Comparison of ENCODE assay signal across 20 cellular contexts in the genomic region with DNA sequence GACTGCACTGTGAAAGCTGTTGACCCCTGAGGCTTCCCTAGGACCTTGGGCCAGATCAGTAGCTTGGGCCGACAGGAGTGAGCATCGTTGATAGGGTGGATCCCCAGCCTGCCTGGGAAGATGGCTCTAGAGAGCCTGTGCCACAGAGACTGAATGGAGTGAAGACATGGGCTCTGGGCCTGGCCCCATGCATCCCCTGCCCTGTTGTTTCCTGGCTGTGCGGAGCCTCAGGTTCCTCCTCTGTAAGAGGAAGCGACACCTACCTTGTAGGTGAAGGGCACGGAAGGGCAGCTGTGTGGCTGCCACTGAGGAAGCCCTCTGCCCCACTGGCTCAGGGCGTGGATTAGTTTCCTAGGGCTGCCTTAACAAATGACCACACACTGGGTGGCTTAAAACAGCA. TPM values are rescaled to one million over a fixed set of nuclear protein-coding genes. Genes with fewer than 3 reads are reported as not detected.
A peak's percentile ranks its signal among the peaks of the same experiment; 100 is the strongest.
DNase-seq lines count a peak whose midpoint lies in the region; FAIRE-seq and TF ChIP-seq lines count a peak whose summit lies in the region.
"Had no signal": no experiment of that assay in that cellular context is flagged by ENCODE, and none has a peak within 500 bp of the region (broad histone marks: within the 10 kb centered on the region; RNA-seq: fewer than 3 reads in every experiment).

No MANE protein-coding gene starts in this region.

- no peak for FAIRE-seq in keratinocyte (lab: Jason Lieb, UNC)

- TF ChIP-seq EP300 in sigmoid colon (IDR thresholded peaks at IDR 0.05) = no peak

- peaks cover 43 to 47% of the 10 kb centered on the region in 2 donors for H3K36me3 ChIP-seq in ascending aorta
- peaks cover 51 to 64% of the 10 kb centered on the region in 2 experiments for H3K36me3 ChIP-seq in keratinocyte (ENCODE audit: control insufficient read depth in 2 of 2, extremely low read depth in 1 of 2, insufficient read depth in 2 of 2, low read length in 2 of 2)
- peaks cover 42 to 58% (median 52%) of the 10 kb centered on the region in 4 donors for H3K36me3 ChIP-seq in sigmoid colon

- no peak overlapping the region for H2AFZ ChIP-seq in keratinocyte (ENCODE audit: control insufficient read depth, low read length)

- peaks cover 27% of the 10 kb centered on the region for H3K36me3 Mint-ChIP-seq in activated CD4-positive, alpha-beta T cell treated with anti-CD3 and anti-CD28 coated beads, Interleukin-2, amount 10 ng/mL, durations not matched to agents 7 days and 5 days (ENCODE audit: low read depth)
- H3K36me3 Mint-ChIP-seq: activated naive CD8-positive, alpha-beta T cell had no signal

- peaks cover 67% of the 10 kb centered on the region for H3K4me1 Mint-ChIP-seq in activated CD4-positive, alpha-beta T cell treated with anti-CD3 and anti-CD28 coated beads, Interleukin-2, amount 10 ng/mL, durations not matched to agents 7 days and 5 days

- H3K9me3 ChIP-seq in ascending aorta = no peaks in the 10 kb centered on the region
- H3K9me3 ChIP-seq in keratinocyte (ENCODE audit: control insufficient read depth, low read depth, low read length) = no peaks in the 10 kb centered on the region
- no peaks in the 10 kb centered on the region for H3K9me3 ChIP-seq in sigmoid colon
- H3K9me3 ChIP-seq: upper lobe of left lung had no signal

- H3K4me3 ChIP-seq in ascending aorta (peak overlapping the region in 1 of 2 donors; percentile 14), keratinocyte (ENCODE audit: control insufficient read depth in 2 of 3, extremely low read depth in 1 of 3, insufficient read depth in 2 of 3, low read depth in 1 of 3, low read length in 3 of 3) (no peak overlapping the region), sigmoid colon (no peak overlapping the region)
- H3K4me3 ChIP-seq: SK-N-MC, upper lobe of left lung had no signal

- no peaks in the 10 kb centered on the region for H3K27me3 ChIP-seq in ascending aorta
- no peaks in the 10 kb centered on the region for H3K27me3 ChIP-seq in keratinocyte (ENCODE audit: control insufficient read depth, extremely low read depth, insufficient read depth, low read length)
- H3K27me3 ChIP-seq in sigmoid colon = no peaks in the 10 kb centered on the region
- H3K27me3 ChIP-seq: upper lobe of left lung had no signal

- intact Hi-C loops in ascending aorta (cut with DNase I) = loop anchor here (10.0 kb wide), 1 partner anchor 1293 kb away; no protein-coding TSS in a partner anchor
- intact Hi-C loops in sigmoid colon (cut with DNase I) = no loop called here

- peaks cover 3% of the 10 kb centered on the region for H3K9me1 ChIP-seq in keratinocyte (ENCODE audit: control insufficient read depth, extremely low read depth, insufficient read depth, low read length)

- CTCF ChIA-PET in activated CD4-positive, alpha-beta T cell treated with anti-CD3 and anti-CD28 coated beads, Interleukin-2, amount 10 ng/mL, durations not matched to agents 7 days and 5 days (lab: Charles Lee) = no interaction called here

- dilution Hi-C loops in keratinocyte (cut with MboI; ENCODE audit: extremely low pct_ligation_motif_present, low sequenced_read_pairs) = no loop called here

- no peak overlapping the region for H3K9ac ChIP-seq in keratinocyte (ENCODE audit: control insufficient read depth, extremely low read depth, insufficient read depth, low read length)
- H3K9ac ChIP-seq: KMS-11 had no signal

- peaks cover 16 to 45% of the 10 kb centered on the region in 2 donors for H3K4me1 ChIP-seq in ascending aorta
- H3K4me1 ChIP-seq in keratinocyte (ENCODE audit: control insufficient read depth, extremely low read depth, insufficient read depth, low read length) = peaks cover 40% of the 10 kb centered on the region
- H3K4me1 ChIP-seq in sigmoid colon = peaks cover 0 to 44% (median 39%) of the 10 kb centered on the region in 4 donors

- no peaks in the 10 kb centered on the region for H3K9me3 Mint-ChIP-seq in activated CD4-positive, alpha-beta T cell treated with anti-CD3 and anti-CD28 coated beads, Interleukin-2, amount 10 ng/mL, durations not matched to agents 7 days and 5 days
- H3K9me3 Mint-ChIP-seq: H9 had no signal

- 79 to 86% methylated on average over 6 of the region's 6 CpGs for WGBS in sigmoid colon, 2 donors

- peak overlapping the region; percentile 68 for H3K27ac Mint-ChIP-seq in activated CD4-positive, alpha-beta T cell treated with anti-CD3 and anti-CD28 coated beads, Interleukin-2, amount 10 ng/mL, durations not matched to agents 7 days and 5 days
- H3K27ac Mint-ChIP-seq: activated CD4-positive, alpha-beta T cell treated with anti-CD3 and anti-CD28 coated beads for 36 hours; activated CD8-positive, alpha-beta memory T cell treated with anti-CD3 and anti-CD28 coated beads, Interleukin-2, amount 10 ng/mL, durations not matched to agents 7 days and 5 days; activated naive CD8-positive, alpha-beta T cell had no signal

- no peak overlapping the region for H3K4me3 Mint-ChIP-seq in activated CD4-positive, alpha-beta T cell treated with anti-CD3 and anti-CD28 coated beads, Interleukin-2, amount 10 ng/mL, durations not matched to agents 7 days and 5 days
- H3K4me3 Mint-ChIP-seq: activated CD4-positive, alpha-beta T cell treated with anti-CD3 and anti-CD28 coated beads for 36 hours; activated CD8-positive, alpha-beta memory T cell treated with anti-CD3 and anti-CD28 coated beads, Interleukin-2, amount 10 ng/mL, durations not matched to agents 7 days and 5 days; activated naive CD8-positive, alpha-beta T cell; H9 had no signal

- no peak for TF ChIP-seq POLR2A in sigmoid colon (IDR thresholded peaks at IDR 0.05)

- H3K27ac ChIP-seq in ascending aorta (peak overlapping the region; percentile 27 to 40), keratinocyte (ENCODE audit: control insufficient read depth, insufficient read depth, low read length) (peak overlapping the region; percentile 10), sigmoid colon (no peak overlapping the region)
- H3K27ac ChIP-seq: 22Rv1, KMS-11, SK-N-MC had no signal

- H3K4me2 ChIP-seq in keratinocyte (ENCODE audit: control insufficient read depth, extremely low read depth, insufficient read depth, low read depth, low read length) = no peak overlapping the region
- H3K4me2 ChIP-seq: KMS-11 had no signal

- H4K20me1 ChIP-seq in keratinocyte (ENCODE audit: control insufficient read depth, extremely low read depth, insufficient read depth, low read length) = peaks cover 4% of the 10 kb centered on the region

- H3K27me3 Mint-ChIP-seq in activated CD4-positive, alpha-beta T cell treated with anti-CD3 and anti-CD28 coated beads, Interleukin-2, amount 10 ng/mL, durations not matched to agents 7 days and 5 days = no peaks in the 10 kb centered on the region
- H3K27me3 Mint-ChIP-seq: activated CD4-positive, alpha-beta T cell treated with anti-CD3 and anti-CD28 coated beads for 36 hours; activated CD8-positive, alpha-beta memory T cell treated with anti-CD3 and anti-CD28 coated beads, Interleukin-2, amount 10 ng/mL, durations not matched to agents 7 days and 5 days; activated naive CD8-positive, alpha-beta T cell had no signal

- DNase-seq in activated CD4-positive, alpha-beta T cell treated with anti-CD3 and anti-CD28 coated beads, Interleukin-2, amount 10 ng/mL, durations not matched to agents 7 days and 5 days = no peak
- DNase-seq in activated CD4-positive, alpha-beta T cell treated with anti-CD3 and anti-CD28 coated beads for 4 hours = no peak
- DNase-seq in ascending aorta (ENCODE audit: low spot score in 2 of 2) (no peak), keratinocyte (ENCODE audit: low read depth, low spot score) (no peak), sigmoid colon (peak; percentile 50), cerebellum (ENCODE audit: low spot score) (no peak), epidermal melanocyte (ENCODE audit: insufficient read length, low spot score) (no peak)
- no peak for DNase-seq in stimulated activated CD4-positive, alpha-beta T cell treated with anti-CD3 and anti-CD28 coated beads, Interleukin-4, amount 100 ng/mL, for 1 hour
- DNase-seq: activated CD4-positive, alpha-beta T cell treated with anti-CD3 and anti-CD28 coated beads for 36 hours; activated CD8-positive, alpha-beta memory T cell treated with anti-CD3 and anti-CD28 coated beads, Interleukin-2, amount 10 ng/mL, durations not matched to agents 7 days and 5 days; DMS 273 treated with DMSO at 0.1 percent for 48 hours; H9; NCI-H146; NCI-H526 treated with DMSO at 0.1 percent for 48 hours; T-helper 2 cell had no signal

- POLR2A ChIA-PET in activated CD4-positive, alpha-beta T cell treated with anti-CD3 and anti-CD28 coated beads, Interleukin-2, amount 10 ng/mL, durations not matched to agents 7 days and 5 days (lab: Charles Lee) = no interaction called here

- peaks cover 92% of the 10 kb centered on the region for H3K79me2 ChIP-seq in keratinocyte (ENCODE audit: control insufficient read depth, insufficient read depth, low read length)

- TF ChIP-seq CTCF in ascending aorta (IDR thresholded peaks at IDR 0.05) = no peak
- no peak for TF ChIP-seq CTCF in keratinocyte (optimal IDR thresholded peaks at IDR 0.05 in 1 of 3, IDR thresholded peaks at IDR 0.05 in 1 of 3, conservative IDR thresholded peaks at IDR 0.05 in 1 of 3; ENCODE audit: extremely low read depth in 1 of 3, insufficient read depth in 2 of 3, low read length in 3 of 3)
- no peak for TF ChIP-seq CTCF in sigmoid colon (IDR thresholded peaks at IDR 0.05)

RNA-seq across cellular contexts. Expression of a gene that starts 23.9 kb away (rescaled TPM):
- total RNA-seq in activated CD4-positive, alpha-beta T cell treated with anti-CD3 and anti-CD28 coated beads, Interleukin-2, amount 10 ng/mL, durations not matched to agents 7 days and 5 days = 10 to 100 TPM; 36.0 to 39.5 TPM
- total RNA-seq in ascending aorta (134 TPM), sigmoid colon (10 to 100 TPM; 34.4 to 67.9 (median 52.3) TPM), cerebellum (5.9 TPM)
- polyA plus RNA-seq in keratinocyte (71.0 to 89.1 TPM (median 73.2 TPM) in 3 replicates), sigmoid colon (10 to 100 TPM; 16.9 to 26.8 (median 17.4) TPM)
- 19.7 TPM for polyA plus RNA-seq in keratinocyte (2011; ENCODE audit: low read depth)
- polyA plus RNA-seq in keratinocyte (2011; cell fraction: cytosol; rRNA removed) = 49.2 and 65.2 TPM in 2 replicates
- 171 and 186 TPM in 2 replicates for polyA plus RNA-seq in keratinocyte (2011; cell fraction: nucleus; rRNA removed)
- polyA plus RNA-seq in keratinocyte (2012; ENCODE audit: low replicate concordance) = 36.9 and 94.1 TPM in 2 replicates
- 96.2 to 104 TPM (median 102 TPM) in 3 replicates for polyA minus RNA-seq in keratinocyte
- 107 TPM for polyA minus RNA-seq in keratinocyte (2011; cell fraction: cytosol; rRNA and poly(A)+ RNA removed)
- polyA minus RNA-seq in keratinocyte (2011; cell fraction: nucleus; rRNA and poly(A)+ RNA removed) = 103 and 143 TPM in 2 replicates

Comparison
In these comparisons a context has a peak if more than half of its experiments do, and no peak if none do; other contexts are left out.
1. H3K27ac ChIP-seq: peak in ascending aorta (2 of 2) and keratinocyte (single experiment); none in sigmoid colon (0 of 4).